ENCODE assay signal across 1 cellular context in the genomic region with DNA sequence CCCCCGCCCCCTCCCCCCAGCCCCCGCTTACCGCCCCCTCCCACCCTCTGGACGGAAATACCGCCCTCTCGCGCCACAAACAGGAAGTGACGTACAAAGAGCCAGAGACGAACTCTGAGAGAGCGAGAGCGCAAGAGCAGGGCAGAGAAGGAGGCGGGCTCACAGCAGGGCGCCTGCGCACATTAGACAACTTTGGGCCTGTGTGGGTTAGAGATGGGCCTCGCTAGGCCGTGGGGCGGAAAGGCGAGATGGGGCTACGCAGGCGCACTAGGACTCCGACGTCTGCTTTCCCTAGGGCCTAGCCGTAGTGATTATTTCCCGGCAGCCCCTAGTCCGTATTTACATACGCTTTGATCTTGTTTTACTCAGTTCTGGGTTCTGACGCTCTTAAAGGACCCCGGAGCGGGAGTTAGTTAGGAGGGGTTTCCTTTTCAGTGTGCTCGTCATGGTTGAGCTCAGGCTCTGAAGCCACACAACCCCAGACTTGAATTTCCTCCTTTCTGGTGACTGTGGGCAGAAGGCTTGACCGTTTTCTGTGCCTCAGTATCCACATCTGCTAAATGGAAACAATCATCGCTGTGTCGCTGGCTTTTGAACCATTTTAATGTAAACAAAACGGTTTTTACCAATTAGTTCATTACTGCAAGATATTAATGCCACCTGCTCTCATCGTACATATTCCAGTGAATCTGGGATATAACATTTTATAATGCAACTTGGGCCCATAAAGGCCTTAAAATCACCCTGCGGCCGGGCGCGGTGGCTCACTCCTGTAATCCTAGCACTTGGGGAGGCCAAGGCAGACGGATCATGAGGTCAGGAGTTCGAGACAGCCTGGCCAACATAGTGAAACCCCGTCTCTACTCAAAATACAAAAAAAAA.
TF ChIP-seq lines count a peak whose summit lies in the region.

No MANE protein-coding gene starts in this region.

TF ChIP-seq in K562, 482 proteins besides CTCF, POLR2A, EP300 and RAD21 (continued from another document and continues in another):
- TF ChIP-seq, protein P1, sequence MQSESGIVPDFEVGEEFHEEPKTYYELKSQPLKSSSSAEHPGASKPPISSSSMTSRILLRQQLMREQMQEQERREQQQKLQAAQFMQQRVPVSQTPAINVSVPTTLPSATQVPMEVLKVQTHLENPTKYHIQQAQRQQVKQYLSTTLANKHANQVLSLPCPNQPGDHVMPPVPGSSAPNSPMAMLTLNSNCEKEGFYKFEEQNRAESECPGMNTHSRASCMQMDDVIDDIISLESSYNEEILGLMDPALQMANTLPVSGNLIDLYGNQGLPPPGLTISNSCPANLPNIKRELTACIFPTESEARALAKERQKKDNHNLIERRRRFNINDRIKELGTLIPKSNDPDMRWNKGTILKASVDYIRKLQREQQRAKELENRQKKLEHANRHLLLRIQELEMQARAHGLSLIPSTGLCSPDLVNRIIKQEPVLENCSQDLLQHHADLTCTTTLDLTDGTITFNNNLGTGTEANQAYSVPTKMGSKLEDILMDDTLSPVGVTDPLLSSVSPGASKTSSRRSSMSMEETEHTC (IDR thresholded peaks at IDR 0.05) = no peak
- TF ChIP-seq HSF4 (CRISPR knock-in tag; IDR thresholded peaks at IDR 0.05; ENCODE audit: borderline replicate concordance) = 0 out of 2 replicates have a peak, but pooled peaks have one; percentile 57
- TF ChIP-seq KDM1A (IDR thresholded peaks at IDR 0.05) = peak; percentile 93 to 96
- no peak for TF ChIP-seq PHB (CRISPR knock-in tag; IDR thresholded peaks at IDR 0.05)
- TF ChIP-seq PHF20 (IDR thresholded peaks at IDR 0.05; ENCODE audit: partially characterized antibody) = peak; percentile 54
- no peak for TF ChIP-seq ZNF76 (CRISPR knock-in tag; IDR thresholded peaks at IDR 0.05; ENCODE audit: borderline replicate concordance)
- TF ChIP-seq, protein P2, sequence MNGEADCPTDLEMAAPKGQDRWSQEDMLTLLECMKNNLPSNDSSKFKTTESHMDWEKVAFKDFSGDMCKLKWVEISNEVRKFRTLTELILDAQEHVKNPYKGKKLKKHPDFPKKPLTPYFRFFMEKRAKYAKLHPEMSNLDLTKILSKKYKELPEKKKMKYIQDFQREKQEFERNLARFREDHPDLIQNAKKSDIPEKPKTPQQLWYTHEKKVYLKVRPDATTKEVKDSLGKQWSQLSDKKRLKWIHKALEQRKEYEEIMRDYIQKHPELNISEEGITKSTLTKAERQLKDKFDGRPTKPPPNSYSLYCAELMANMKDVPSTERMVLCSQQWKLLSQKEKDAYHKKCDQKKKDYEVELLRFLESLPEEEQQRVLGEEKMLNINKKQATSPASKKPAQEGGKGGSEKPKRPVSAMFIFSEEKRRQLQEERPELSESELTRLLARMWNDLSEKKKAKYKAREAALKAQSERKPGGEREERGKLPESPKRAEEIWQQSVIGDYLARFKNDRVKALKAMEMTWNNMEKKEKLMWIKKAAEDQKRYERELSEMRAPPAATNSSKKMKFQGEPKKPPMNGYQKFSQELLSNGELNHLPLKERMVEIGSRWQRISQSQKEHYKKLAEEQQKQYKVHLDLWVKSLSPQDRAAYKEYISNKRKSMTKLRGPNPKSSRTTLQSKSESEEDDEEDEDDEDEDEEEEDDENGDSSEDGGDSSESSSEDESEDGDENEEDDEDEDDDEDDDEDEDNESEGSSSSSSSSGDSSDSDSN (IDR thresholded peaks at IDR 0.05; ENCODE audit: borderline replicate concordance in 1 of 2, low read depth in 2 of 2, low read length in 2 of 2) = no peak
- TF ChIP-seq, protein P3, sequence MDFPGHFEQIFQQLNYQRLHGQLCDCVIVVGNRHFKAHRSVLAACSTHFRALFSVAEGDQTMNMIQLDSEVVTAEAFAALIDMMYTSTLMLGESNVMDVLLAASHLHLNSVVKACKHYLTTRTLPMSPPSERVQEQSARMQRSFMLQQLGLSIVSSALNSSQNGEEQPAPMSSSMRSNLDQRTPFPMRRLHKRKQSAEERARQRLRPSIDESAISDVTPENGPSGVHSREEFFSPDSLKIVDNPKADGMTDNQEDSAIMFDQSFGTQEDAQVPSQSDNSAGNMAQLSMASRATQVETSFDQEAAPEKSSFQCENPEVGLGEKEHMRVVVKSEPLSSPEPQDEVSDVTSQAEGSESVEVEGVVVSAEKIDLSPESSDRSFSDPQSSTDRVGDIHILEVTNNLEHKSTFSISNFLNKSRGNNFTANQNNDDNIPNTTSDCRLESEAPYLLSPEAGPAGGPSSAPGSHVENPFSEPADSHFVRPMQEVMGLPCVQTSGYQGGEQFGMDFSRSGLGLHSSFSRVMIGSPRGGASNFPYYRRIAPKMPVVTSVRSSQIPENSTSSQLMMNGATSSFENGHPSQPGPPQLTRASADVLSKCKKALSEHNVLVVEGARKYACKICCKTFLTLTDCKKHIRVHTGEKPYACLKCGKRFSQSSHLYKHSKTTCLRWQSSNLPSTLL (IDR thresholded peaks at IDR 0.05) = no peak
- no peak for TF ChIP-seq SOX6 (IDR thresholded peaks at IDR 0.05)
- TF ChIP-seq ZSCAN32 (CRISPR knock-in tag; IDR thresholded peaks at IDR 0.05) = no peak
- peak; percentile 22; the same call in 1 of the 2 replicates for TF ChIP-seq ZNF239 (CRISPR knock-in tag; IDR thresholded peaks at IDR 0.05)
- no peak for TF ChIP-seq XRCC4 (IDR thresholded peaks at IDR 0.05; ENCODE audit: extremely low read depth, insufficient read depth, insufficient read length)
- TF ChIP-seq, protein P4, sequence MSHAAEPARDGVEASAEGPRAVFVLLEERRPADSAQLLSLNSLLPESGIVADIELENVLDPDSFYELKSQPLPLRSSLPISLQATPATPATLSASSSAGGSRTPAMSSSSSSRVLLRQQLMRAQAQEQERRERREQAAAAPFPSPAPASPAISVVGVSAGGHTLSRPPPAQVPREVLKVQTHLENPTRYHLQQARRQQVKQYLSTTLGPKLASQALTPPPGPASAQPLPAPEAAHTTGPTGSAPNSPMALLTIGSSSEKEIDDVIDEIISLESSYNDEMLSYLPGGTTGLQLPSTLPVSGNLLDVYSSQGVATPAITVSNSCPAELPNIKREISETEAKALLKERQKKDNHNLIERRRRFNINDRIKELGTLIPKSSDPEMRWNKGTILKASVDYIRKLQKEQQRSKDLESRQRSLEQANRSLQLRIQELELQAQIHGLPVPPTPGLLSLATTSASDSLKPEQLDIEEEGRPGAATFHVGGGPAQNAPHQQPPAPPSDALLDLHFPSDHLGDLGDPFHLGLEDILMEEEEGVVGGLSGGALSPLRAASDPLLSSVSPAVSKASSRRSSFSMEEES (CRISPR knock-in tag; IDR thresholded peaks at IDR 0.05) = no peak
- no peak for TF ChIP-seq ZNF133 (CRISPR knock-in tag; IDR thresholded peaks at IDR 0.05)
- TF ChIP-seq RBBP5 (IDR thresholded peaks at IDR 0.05; ENCODE audit: borderline replicate concordance, insufficient read depth, low read length, poor library complexity, severe bottlenecking) = no peak
- TF ChIP-seq, protein P5, sequence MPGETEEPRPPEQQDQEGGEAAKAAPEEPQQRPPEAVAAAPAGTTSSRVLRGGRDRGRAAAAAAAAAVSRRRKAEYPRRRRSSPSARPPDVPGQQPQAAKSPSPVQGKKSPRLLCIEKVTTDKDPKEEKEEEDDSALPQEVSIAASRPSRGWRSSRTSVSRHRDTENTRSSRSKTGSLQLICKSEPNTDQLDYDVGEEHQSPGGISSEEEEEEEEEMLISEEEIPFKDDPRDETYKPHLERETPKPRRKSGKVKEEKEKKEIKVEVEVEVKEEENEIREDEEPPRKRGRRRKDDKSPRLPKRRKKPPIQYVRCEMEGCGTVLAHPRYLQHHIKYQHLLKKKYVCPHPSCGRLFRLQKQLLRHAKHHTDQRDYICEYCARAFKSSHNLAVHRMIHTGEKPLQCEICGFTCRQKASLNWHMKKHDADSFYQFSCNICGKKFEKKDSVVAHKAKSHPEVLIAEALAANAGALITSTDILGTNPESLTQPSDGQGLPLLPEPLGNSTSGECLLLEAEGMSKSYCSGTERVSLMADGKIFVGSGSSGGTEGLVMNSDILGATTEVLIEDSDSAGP (CRISPR knock-in tag; IDR thresholded peaks at IDR 0.05) = peak; percentile 97
- no peak for TF ChIP-seq TARDBP (IDR thresholded peaks at IDR 0.05)
- no peak for TF ChIP-seq THRAP3 (IDR thresholded peaks at IDR 0.05; ENCODE audit: borderline replicate concordance)
- TF ChIP-seq, protein P6, sequence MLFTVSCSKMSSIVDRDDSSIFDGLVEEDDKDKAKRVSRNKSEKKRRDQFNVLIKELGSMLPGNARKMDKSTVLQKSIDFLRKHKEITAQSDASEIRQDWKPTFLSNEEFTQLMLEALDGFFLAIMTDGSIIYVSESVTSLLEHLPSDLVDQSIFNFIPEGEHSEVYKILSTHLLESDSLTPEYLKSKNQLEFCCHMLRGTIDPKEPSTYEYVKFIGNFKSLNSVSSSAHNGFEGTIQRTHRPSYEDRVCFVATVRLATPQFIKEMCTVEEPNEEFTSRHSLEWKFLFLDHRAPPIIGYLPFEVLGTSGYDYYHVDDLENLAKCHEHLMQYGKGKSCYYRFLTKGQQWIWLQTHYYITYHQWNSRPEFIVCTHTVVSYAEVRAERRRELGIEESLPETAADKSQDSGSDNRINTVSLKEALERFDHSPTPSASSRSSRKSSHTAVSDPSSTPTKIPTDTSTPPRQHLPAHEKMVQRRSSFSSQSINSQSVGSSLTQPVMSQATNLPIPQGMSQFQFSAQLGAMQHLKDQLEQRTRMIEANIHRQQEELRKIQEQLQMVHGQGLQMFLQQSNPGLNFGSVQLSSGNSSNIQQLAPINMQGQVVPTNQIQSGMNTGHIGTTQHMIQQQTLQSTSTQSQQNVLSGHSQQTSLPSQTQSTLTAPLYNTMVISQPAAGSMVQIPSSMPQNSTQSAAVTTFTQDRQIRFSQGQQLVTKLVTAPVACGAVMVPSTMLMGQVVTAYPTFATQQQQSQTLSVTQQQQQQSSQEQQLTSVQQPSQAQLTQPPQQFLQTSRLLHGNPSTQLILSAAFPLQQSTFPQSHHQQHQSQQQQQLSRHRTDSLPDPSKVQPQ (CRISPR knock-in tag; IDR thresholded peaks at IDR 0.05; ENCODE audit: borderline replicate concordance) = no peak
- TF ChIP-seq COPS2 (conservative IDR thresholded peaks at IDR 0.05) = no peak
- peak; percentile 97 for TF ChIP-seq GABPA (tag; conservative IDR thresholded peaks at IDR 0.05; ENCODE audit: low read depth)
- no peak for TF ChIP-seq TAF9B (IDR thresholded peaks at IDR 0.05; ENCODE audit: partially characterized antibody)
- TF ChIP-seq HNRNPH1 (optimal IDR thresholded peaks at IDR 0.05; ENCODE audit: low read depth, low read length) = no peak
- TF ChIP-seq FOXP1 (CRISPR knock-in tag; IDR thresholded peaks at IDR 0.05) = no peak
- TF ChIP-seq DNMT1 (IDR thresholded peaks at IDR 0.05) = no peak
- TF ChIP-seq NUFIP1 (IDR thresholded peaks at IDR 0.05; ENCODE audit: partially characterized antibody) = no peak
- no peak for TF ChIP-seq HDAC3 (IDR thresholded peaks at IDR 0.05; ENCODE audit: borderline replicate concordance, partially characterized antibody)
- TF ChIP-seq ZNF79 (CRISPR knock-in tag; IDR thresholded peaks at IDR 0.05; ENCODE audit: low read depth) = no peak
- TF ChIP-seq, protein P7, sequence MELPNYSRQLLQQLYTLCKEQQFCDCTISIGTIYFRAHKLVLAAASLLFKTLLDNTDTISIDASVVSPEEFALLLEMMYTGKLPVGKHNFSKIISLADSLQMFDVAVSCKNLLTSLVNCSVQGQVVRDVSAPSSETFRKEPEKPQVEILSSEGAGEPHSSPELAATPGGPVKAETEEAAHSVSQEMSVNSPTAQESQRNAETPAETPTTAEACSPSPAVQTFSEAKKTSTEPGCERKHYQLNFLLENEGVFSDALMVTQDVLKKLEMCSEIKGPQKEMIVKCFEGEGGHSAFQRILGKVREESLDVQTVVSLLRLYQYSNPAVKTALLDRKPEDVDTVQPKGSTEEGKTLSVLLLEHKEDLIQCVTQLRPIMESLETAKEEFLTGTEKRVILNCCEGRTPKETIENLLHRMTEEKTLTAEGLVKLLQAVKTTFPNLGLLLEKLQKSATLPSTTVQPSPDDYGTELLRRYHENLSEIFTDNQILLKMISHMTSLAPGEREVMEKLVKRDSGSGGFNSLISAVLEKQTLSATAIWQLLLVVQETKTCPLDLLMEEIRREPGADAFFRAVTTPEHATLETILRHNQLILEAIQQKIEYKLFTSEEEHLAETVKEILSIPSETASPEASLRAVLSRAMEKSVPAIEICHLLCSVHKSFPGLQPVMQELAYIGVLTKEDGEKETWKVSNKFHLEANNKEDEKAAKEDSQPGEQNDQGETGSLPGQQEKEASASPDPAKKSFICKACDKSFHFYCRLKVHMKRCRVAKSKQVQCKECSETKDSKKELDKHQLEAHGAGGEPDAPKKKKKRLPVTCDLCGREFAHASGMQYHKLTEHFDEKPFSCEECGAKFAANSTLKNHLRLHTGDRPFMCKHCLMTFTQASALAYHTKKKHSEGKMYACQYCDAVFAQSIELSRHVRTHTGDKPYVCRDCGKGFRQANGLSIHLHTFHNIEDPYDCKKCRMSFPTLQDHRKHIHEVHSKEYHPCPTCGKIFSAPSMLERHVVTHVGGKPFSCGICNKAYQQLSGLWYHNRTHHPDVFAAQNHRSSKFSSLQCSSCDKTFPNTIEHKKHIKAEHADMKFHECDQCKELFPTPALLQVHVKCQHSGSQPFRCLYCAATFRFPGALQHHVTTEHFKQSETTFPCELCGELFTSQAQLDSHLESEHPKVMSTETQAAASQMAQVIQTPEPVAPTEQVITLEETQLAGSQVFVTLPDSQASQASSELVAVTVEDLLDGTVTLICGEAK (IDR thresholded peaks at IDR 0.05) = peak; percentile 90
- TF ChIP-seq, protein P7 (CRISPR knock-in tag; IDR thresholded peaks at IDR 0.05) = no peak
- TF ChIP-seq, protein P8, sequence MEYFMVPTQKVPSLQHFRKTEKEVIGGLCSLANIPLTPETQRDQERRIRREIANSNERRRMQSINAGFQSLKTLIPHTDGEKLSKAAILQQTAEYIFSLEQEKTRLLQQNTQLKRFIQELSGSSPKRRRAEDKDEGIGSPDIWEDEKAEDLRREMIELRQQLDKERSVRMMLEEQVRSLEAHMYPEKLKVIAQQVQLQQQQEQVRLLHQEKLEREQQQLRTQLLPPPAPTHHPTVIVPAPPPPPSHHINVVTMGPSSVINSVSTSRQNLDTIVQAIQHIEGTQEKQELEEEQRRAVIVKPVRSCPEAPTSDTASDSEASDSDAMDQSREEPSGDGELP (CRISPR knock-in tag; IDR thresholded peaks at IDR 0.05; ENCODE audit: borderline replicate concordance) = no peak
